10 cellular contexts compared by ENCODE assay signal in genomic region chrX:107700317-107700774, GRCh38.
DNase-seq lines count a peak whose midpoint lies in the region; ATAC-seq and TF ChIP-seq lines count a peak whose summit lies in the region.
"Had no signal": no experiment of that assay in that cellular context is flagged by ENCODE, and none has a peak within 500 bp of the region (broad histone marks: within the 10 kb centered on the region; RNA-seq: fewer than 3 reads in every experiment).

No MANE protein-coding gene starts in this region.

- WGBS in SK-N-SH (ENCODE audit: low lambda C conversion rate) = 10% methylated on average over 4 of the region's 4 CpGs
- WGBS in endodermal cell (ENCODE audit: insufficient coverage in 1 of 2, insufficient read length in 1 of 2), 2 experiments = 36 to 40% methylated on average over 1 to 4 of the region's 4 CpGs

- H3K36me3 Mint-ChIP-seq in endodermal cell (ENCODE audit: low read depth) (no peaks in the 10 kb centered on the region), memory B cell (no peaks in the 10 kb centered on the region)

- no peak for TF ChIP-seq EP300 in SK-N-SH (IDR thresholded peaks at IDR 0.05; ENCODE audit: borderline replicate concordance in 1 of 2, low read depth in 1 of 2, low read length in 1 of 2)

- CTCF ChIA-PET in SK-N-SH (lab: Yijun Ruan, JAX) = no interaction called here

- H3K4me1 ChIP-seq in SK-N-SH (ENCODE audit: control insufficient read depth in 1 of 2, insufficient read depth in 2 of 2, low read depth in 1 of 2, low read length in 1 of 2) = no peaks in the 10 kb centered on the region
- H3K4me1 ChIP-seq in endodermal cell (ENCODE audit: control insufficient read depth, insufficient read depth, low read length) = no peaks in the 10 kb centered on the region
- H3K4me1 ChIP-seq: ascending aorta had no signal

- H3K4me1 Mint-ChIP-seq in endodermal cell = peaks cover 10% of the 10 kb centered on the region
- peaks cover 31% of the 10 kb centered on the region for H3K4me1 Mint-ChIP-seq in memory B cell

- H3K79me2 ChIP-seq in SK-N-SH (ENCODE audit: insufficient read depth) = no peaks in the 10 kb centered on the region

- TF ChIP-seq CTCF in SK-N-SH (IDR thresholded peaks at IDR 0.05) (no peak), endodermal cell (conservative IDR thresholded peaks at IDR 0.05) (no peak)

- no peak overlapping the region for H3K27ac ChIP-seq in SK-N-SH (ENCODE audit: low read depth in 2 of 2, low read length in 1 of 2)
- no peak overlapping the region for H3K27ac ChIP-seq in endodermal cell (ENCODE audit: low read depth, low read length)
- H3K27ac ChIP-seq: ascending aorta had no signal

- H3K9me3 ChIP-seq in SK-N-SH = no peaks in the 10 kb centered on the region
- no peaks in the 10 kb centered on the region for H3K9me3 ChIP-seq in endodermal cell (ENCODE audit: control insufficient read depth, low read length)

- no peak overlapping the region for H3K27ac Mint-ChIP-seq in endodermal cell
- H3K27ac Mint-ChIP-seq in memory B cell = peak overlapping the region; percentile 78

- H3K27me3 ChIP-seq in SK-N-SH (ENCODE audit: insufficient read depth) = no peaks in the 10 kb centered on the region; the same call in 1 of the 2 replicates
- no peaks in the 10 kb centered on the region for H3K27me3 ChIP-seq in endodermal cell (ENCODE audit: control insufficient read depth, insufficient read depth, low read length, poor library complexity, severe bottlenecking)

- ATAC-seq in SK-N-SH treated with all-trans-retinoic acid at 6 μM for 48 hours (peak; percentile 65), memory B cell (ENCODE audit: low read depth) (no peak), HG03280 (IDR thresholded peaks at IDR 0.05; ENCODE audit: unreplicated experiment) (no peak), GM21526 (IDR thresholded peaks at IDR 0.05; ENCODE audit: low FRiP score, unreplicated experiment) (no peak)

- POLR2A ChIA-PET in SK-N-SH (lab: Yijun Ruan, JAX) = no interaction called here

- no peaks in the 10 kb centered on the region for H3K9me2 ChIP-seq in SK-N-SH

- H3K4me3 Mint-ChIP-seq in endodermal cell = no peak overlapping the region
- H3K4me3 Mint-ChIP-seq in memory B cell = no peak overlapping the region
- H3K4me3 Mint-ChIP-seq: stimulated activated naive CD8-positive, alpha-beta T cell treated with anti-CD3 and anti-CD28 coated beads, Interleukin-15, Interleukin-2, amounts not matched to agents 100 ng/mL and 50 ng/mL, for 24 hours had no signal

- no peaks in the 10 kb centered on the region for H3K36me3 ChIP-seq in SK-N-SH (replicated peaks in 1 of 2; ENCODE audit: control insufficient read depth in 1 of 2, insufficient read depth in 2 of 2, low read length in 1 of 2)
- no peaks in the 10 kb centered on the region for H3K36me3 ChIP-seq in endodermal cell (ENCODE audit: control insufficient read depth, insufficient read depth, low read length)
- H3K36me3 ChIP-seq: ascending aorta had no signal

- H3K9me3 Mint-ChIP-seq in endodermal cell (peaks cover 8% of the 10 kb centered on the region), memory B cell (no peaks in the 10 kb centered on the region)
- H3K9me3 Mint-ChIP-seq: stimulated activated naive CD8-positive, alpha-beta T cell treated with anti-CD3 and anti-CD28 coated beads, Interleukin-15, Interleukin-2, amounts not matched to agents 100 ng/mL and 50 ng/mL, for 24 hours had no signal

- H3K4me3 ChIP-seq in SK-N-SH (ENCODE audit: low read depth in 2 of 2, low read length in 1 of 2) (no peak overlapping the region), endodermal cell (ENCODE audit: low read length) (no peak overlapping the region)
- H3K4me3 ChIP-seq: ascending aorta had no signal

- no peaks in the 10 kb centered on the region for H4K20me1 ChIP-seq in SK-N-SH (ENCODE audit: insufficient read depth)

- DNase-seq in SK-N-SH = no peak
- DNase-seq in endodermal cell = peak; percentile 63
- DNase-seq in memory B cell (ENCODE audit: low spot score in 2 of 2) = no peak
- no peak for DNase-seq in D341Med (ENCODE audit: low spot score)
- DNase-seq in NCI-H1105 treated with DMSO at 0.1 percent for 48 hours (lab: John Stamatoyannopoulos, UW) = no peak

- no peaks in the 10 kb centered on the region for H3F3A ChIP-seq in SK-N-SH (replicated peaks; ENCODE audit: insufficient read depth)

- H2AFZ ChIP-seq in SK-N-SH (ENCODE audit: low read depth) = no peak overlapping the region

- no peak overlapping the region for H3K4me2 ChIP-seq in SK-N-SH

- no peak for TF ChIP-seq RAD21 in SK-N-SH (IDR thresholded peaks at IDR 0.05; ENCODE audit: low read length)

- H3K9ac ChIP-seq in SK-N-SH (no peak overlapping the region), endodermal cell (ENCODE audit: extremely low read depth, low read length, poor library complexity, severe bottlenecking) (no peak overlapping the region)

- H3K27me3 Mint-ChIP-seq in endodermal cell (ENCODE audit: insufficient read depth) (peaks cover under 1% of the 10 kb centered on the region), memory B cell (no peaks in the 10 kb centered on the region)
- H3K27me3 Mint-ChIP-seq: stimulated activated naive CD8-positive, alpha-beta T cell treated with anti-CD3 and anti-CD28 coated beads, Interleukin-15, Interleukin-2, amounts not matched to agents 100 ng/mL and 50 ng/mL, for 24 hours had no signal

TF ChIP-seq in SK-N-SH treated with all-trans-retinoic acid at 6 μM for 48 hours, 23 proteins besides CTCF, POLR2A, EP300 and RAD21:
- TF ChIP-seq TOX (CRISPR knock-in tag; IDR thresholded peaks at IDR 0.05; ENCODE audit: borderline replicate concordance) = no peak
- TF ChIP-seq TCF4 (CRISPR knock-in tag; IDR thresholded peaks at IDR 0.05; ENCODE audit: borderline replicate concordance) = no peak
TF ChIP-seq in SK-N-SH treated with all-trans-retinoic acid at 6 μM for 48 hours: peak in this region for 0.

TF ChIP-seq in SK-N-SH, 30 proteins besides CTCF, POLR2A, EP300 and RAD21:
- TF ChIP-seq ELF1 (IDR thresholded peaks at IDR 0.05) (no peak), RXRA (IDR thresholded peaks at IDR 0.05; ENCODE audit: borderline replicate concordance, low read depth) (no peak), TEAD4 (IDR thresholded peaks at IDR 0.05; ENCODE audit: borderline replicate concordance, insufficient read depth) (no peak), PBX3 (IDR thresholded peaks at IDR 0.05) (no peak), MEF2A (IDR thresholded peaks at IDR 0.05; ENCODE audit: borderline replicate concordance, low read depth) (no peak), JUND (IDR thresholded peaks at IDR 0.05) (no peak), MAX (IDR thresholded peaks at IDR 0.05; ENCODE audit: low read depth) (no peak), MXI1 (IDR thresholded peaks at IDR 0.05; ENCODE audit: low read depth, low read length) (no peak), POLR2AphosphoS5 (IDR thresholded peaks at IDR 0.05; ENCODE audit: low read depth, low read length) (no peak), REST (IDR thresholded peaks at IDR 0.05; ENCODE audit: low read depth, low read length) (no peak), RFX5 (IDR thresholded peaks at IDR 0.05; ENCODE audit: low read length) (no peak), FOXM1 (IDR thresholded peaks at IDR 0.05; ENCODE audit: low read depth) (no peak), EZH2phosphoT487 (IDR thresholded peaks at IDR 0.05; ENCODE audit: borderline replicate concordance, low read depth) (no peak), SMC3 (IDR thresholded peaks at IDR 0.05; ENCODE audit: low read depth, low read length) (no peak), SIN3A (IDR thresholded peaks at IDR 0.05; ENCODE audit: borderline replicate concordance, low read depth, low read length) (no peak)
TF ChIP-seq in SK-N-SH: peak in this region for 0.
